9 cellular contexts compared by ENCODE assay signal in the genomic region with DNA sequence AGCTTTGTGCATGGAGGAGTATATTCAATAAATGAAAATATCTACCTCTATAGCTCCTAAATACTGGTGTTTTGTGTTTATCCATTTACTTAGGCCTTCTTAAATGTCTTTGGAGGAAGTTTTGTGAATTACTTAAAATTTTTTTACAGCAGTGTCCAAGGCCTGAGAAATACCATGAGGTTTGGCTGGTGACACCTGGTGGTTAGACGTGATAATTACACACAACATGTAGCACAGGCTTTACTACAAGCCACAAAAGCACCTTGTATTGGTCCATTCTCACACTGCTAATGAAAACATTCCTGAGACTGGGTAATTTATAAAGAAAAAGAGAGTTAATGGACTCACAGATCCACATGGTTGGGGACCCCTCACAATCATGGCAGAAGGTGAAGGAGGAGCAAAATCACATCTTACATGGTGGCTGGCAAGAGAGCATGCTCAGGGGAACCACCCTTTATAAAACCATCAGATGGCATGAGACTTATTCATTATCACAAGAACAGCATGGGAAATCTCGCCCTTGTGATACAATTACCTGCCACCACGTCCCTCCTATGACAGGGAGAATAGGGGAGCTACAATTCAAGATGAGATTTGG. TPM values are rescaled to one million over a fixed set of nuclear protein-coding genes. Genes with fewer than 3 reads are reported as not detected.
DNase-seq lines count a peak whose midpoint lies in the region; ATAC-seq, FAIRE-seq and TF ChIP-seq lines count a peak whose summit lies in the region.
"Had no signal": no experiment of that assay in that cellular context is flagged by ENCODE, and none has a peak within 500 bp of the region (broad histone marks: within the 10 kb centered on the region; RNA-seq: fewer than 3 reads in every experiment).

No MANE protein-coding gene starts in this region.

- H3K36me3 Mint-ChIP-seq in endothelial cell (ENCODE audit: low read depth, unreplicated experiment), result no peaks in the 10 kb centered on the region

- H3K4me1 ChIP-seq in BE2C (no peaks in the 10 kb centered on the region), mucosa of descending colon (ENCODE audit: low read depth) (peaks cover 12% of the 10 kb centered on the region)

- no peaks in the 10 kb centered on the region for H3K9me3 Mint-ChIP-seq in endothelial cell (ENCODE audit: unreplicated experiment)

- H3K4me1 Mint-ChIP-seq in endothelial cell (ENCODE audit: unreplicated experiment), result peaks cover 16% of the 10 kb centered on the region

- H3K4me3 ChIP-seq in BE2C (ENCODE audit: low read depth, low read length) (no peak overlapping the region), WERI-Rb-1 (ENCODE audit: low read depth, low read length) (no peak overlapping the region), mucosa of descending colon (no peak overlapping the region)

- peak; percentile 73 for TF ChIP-seq CTCF in BE2C (IDR thresholded peaks at IDR 0.05; ENCODE audit: low read depth, low read length)
- TF ChIP-seq CTCF in WERI-Rb-1 (IDR thresholded peaks at IDR 0.05; ENCODE audit: low read depth, low read length), result peak; percentile 49
- peak; percentile 96 for TF ChIP-seq CTCF in endothelial cell (IDR thresholded peaks at IDR 0.05; ENCODE audit: unreplicated experiment)
- peak; percentile 47 for TF ChIP-seq CTCF in mucosa of descending colon (IDR thresholded peaks at IDR 0.05)

- H3K4me3 Mint-ChIP-seq in endothelial cell (ENCODE audit: unreplicated experiment), result no peak overlapping the region

- H3K27ac Mint-ChIP-seq in endothelial cell (ENCODE audit: unreplicated experiment), result peak overlapping the region; percentile 4

- H3K36me3 ChIP-seq in BE2C (no peaks in the 10 kb centered on the region), WERI-Rb-1 (no peaks in the 10 kb centered on the region), mucosa of descending colon (ENCODE audit: low read depth) (no peaks in the 10 kb centered on the region)

- no peaks in the 10 kb centered on the region for H3K27me3 ChIP-seq in BE2C
- H3K27me3 ChIP-seq in WERI-Rb-1 (ENCODE audit: insufficient read depth, low read depth, severe bottlenecking), result no peaks in the 10 kb centered on the region

- ATAC-seq in HG02884 (IDR thresholded peaks at IDR 0.05; ENCODE audit: unreplicated experiment), result peak; percentile 82
- peak; percentile 75 for ATAC-seq in mucosa of descending colon

- H3K9me3 ChIP-seq in BE2C, result no peaks in the 10 kb centered on the region
- no peaks in the 10 kb centered on the region for H3K9me3 ChIP-seq in WERI-Rb-1 (ENCODE audit: severe bottlenecking)
- no peaks in the 10 kb centered on the region for H3K9me3 ChIP-seq in mucosa of descending colon

- DNase-seq in BE2C (peak; percentile 55), GM18507 (ENCODE audit: extremely low spot score, insufficient read length, low read depth) (no peak), NCI-H1436 (lab: John Stamatoyannopoulos, UW) (peak; percentile 53), WERI-Rb-1 (peak; percentile 50), endothelial cell (ENCODE audit: low spot score) (peak; percentile 58), mucosa of descending colon (peak in 1 of 3 donors; percentile 85), urothelium cell line (ENCODE audit: low spot score) (peak; percentile 17)

- no peak overlapping the region for H3K27ac ChIP-seq in WERI-Rb-1

- peak; percentile 79 for FAIRE-seq in GM18507 (lab: Jason Lieb, UNC)
- FAIRE-seq in urothelium cell line (lab: Jason Lieb, UNC), result no peak

- H3K27me3 Mint-ChIP-seq in endothelial cell (ENCODE audit: unreplicated experiment), result no peaks in the 10 kb centered on the region

- intact Hi-C loops in mucosa of descending colon (cut with DNase I, micrococcal nuclease), result loop anchor here (2.0 to 5.0 kb wide), 3 partner anchors 69 to 183 kb away; no protein-coding TSS in a partner anchor

RNA-seq across cellular contexts. Expression of a gene that starts 20.6 kb away (rescaled TPM):
- not detected for polyA plus RNA-seq in BE2C (2012; ENCODE audit: insufficient read depth, insufficient read length, low read depth)
- total RNA-seq in endothelial cell (ENCODE audit: unreplicated experiment) (3.1 TPM), mucosa of descending colon (not detected)
- total RNA-seq: T-helper 2 cell treated with Interferon-gamma antibody and Interleukin-4, amounts not matched to agents 100 ng/mL and 5 ng/mL, for 36 hours had no signal

RNA-seq across cellular contexts. Expression of a gene that starts 59.4 kb away (rescaled TPM):
- polyA plus RNA-seq in BE2C (2012; ENCODE audit: insufficient read depth, insufficient read length, low read depth), result not detected
- total RNA-seq in endothelial cell (ENCODE audit: unreplicated experiment) (not detected), mucosa of descending colon (not detected)
- total RNA-seq: T-helper 2 cell treated with Interferon-gamma antibody and Interleukin-4, amounts not matched to agents 100 ng/mL and 5 ng/mL, for 36 hours had no signal
